1 cellular context compared by ENCODE assay signal in the genomic region with DNA sequence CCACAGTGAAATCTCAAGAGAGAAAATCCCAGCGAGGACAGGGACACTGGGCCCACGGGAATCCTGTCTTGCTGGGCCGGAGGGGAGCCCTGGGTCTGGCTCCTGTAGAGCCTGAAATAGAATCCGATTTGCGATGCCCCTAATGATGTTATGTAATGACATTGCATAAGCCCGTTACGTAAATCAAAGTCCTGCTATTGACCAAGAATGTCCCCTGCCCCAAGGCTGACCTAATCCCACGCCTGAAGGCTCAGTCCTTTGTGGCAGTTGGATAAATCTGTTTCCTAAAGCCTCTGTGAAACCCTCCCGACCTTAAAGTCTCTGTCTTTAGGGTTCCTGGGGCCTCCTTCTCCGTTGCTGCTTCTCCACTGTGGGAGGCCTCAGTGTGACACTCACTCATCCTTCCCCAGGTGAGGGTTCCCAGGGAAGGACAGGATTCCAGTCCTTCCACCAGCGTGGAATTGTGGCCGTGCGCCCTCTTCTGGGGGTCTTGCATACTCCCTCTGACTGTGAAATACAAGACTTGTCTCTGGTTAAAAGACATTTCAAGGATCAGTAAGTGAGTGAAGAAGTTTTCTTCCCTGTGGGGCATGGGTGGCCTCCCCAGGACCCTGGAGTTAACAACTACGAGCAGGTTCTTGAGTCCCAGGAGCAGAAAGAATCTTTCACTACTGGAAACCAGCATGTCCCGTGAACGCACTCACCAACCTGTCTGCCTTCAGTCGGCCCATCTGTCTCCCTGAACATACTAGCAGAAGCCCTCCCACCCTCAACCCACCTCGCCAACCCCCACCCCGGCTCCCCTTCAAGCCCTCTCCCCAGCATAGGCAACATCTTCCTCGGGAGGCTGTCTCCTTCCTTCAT.
TF ChIP-seq lines count a peak whose summit lies in the region.

No MANE protein-coding gene starts in this region.

TF ChIP-seq in HCT116, 20 proteins besides CTCF, POLR2A, EP300 and RAD21 (continued from another document):
- TF ChIP-seq, protein P1, sequence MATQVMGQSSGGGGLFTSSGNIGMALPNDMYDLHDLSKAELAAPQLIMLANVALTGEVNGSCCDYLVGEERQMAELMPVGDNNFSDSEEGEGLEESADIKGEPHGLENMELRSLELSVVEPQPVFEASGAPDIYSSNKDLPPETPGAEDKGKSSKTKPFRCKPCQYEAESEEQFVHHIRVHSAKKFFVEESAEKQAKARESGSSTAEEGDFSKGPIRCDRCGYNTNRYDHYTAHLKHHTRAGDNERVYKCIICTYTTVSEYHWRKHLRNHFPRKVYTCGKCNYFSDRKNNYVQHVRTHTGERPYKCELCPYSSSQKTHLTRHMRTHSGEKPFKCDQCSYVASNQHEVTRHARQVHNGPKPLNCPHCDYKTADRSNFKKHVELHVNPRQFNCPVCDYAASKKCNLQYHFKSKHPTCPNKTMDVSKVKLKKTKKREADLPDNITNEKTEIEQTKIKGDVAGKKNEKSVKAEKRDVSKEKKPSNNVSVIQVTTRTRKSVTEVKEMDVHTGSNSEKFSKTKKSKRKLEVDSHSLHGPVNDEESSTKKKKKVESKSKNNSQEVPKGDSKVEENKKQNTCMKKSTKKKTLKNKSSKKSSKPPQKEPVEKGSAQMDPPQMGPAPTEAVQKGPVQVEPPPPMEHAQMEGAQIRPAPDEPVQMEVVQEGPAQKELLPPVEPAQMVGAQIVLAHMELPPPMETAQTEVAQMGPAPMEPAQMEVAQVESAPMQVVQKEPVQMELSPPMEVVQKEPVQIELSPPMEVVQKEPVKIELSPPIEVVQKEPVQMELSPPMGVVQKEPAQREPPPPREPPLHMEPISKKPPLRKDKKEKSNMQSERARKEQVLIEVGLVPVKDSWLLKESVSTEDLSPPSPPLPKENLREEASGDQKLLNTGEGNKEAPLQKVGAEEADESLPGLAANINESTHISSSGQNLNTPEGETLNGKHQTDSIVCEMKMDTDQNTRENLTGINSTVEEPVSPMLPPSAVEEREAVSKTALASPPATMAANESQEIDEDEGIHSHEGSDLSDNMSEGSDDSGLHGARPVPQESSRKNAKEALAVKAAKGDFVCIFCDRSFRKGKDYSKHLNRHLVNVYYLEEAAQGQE (IDR thresholded peaks at IDR 0.05; ENCODE audit: low read depth) = no peak
- TF ChIP-seq EZH2phosphoT487 (IDR thresholded peaks at IDR 0.05; ENCODE audit: borderline replicate concordance) (no peak), SP1 (IDR thresholded peaks at IDR 0.05; ENCODE audit: low read depth) (no peak), EGR1 (IDR thresholded peaks at IDR 0.05; ENCODE audit: low read depth) (no peak), ZFX (IDR thresholded peaks at IDR 0.05) (no peak), ZNF274 (IDR thresholded peaks at IDR 0.05; ENCODE audit: low read depth, low read length) (no peak), CBX3 (IDR thresholded peaks at IDR 0.05; ENCODE audit: low read depth) (no peak)
